Comparison of ENCODE assay signal across 13 cellular contexts in the genomic region with DNA sequence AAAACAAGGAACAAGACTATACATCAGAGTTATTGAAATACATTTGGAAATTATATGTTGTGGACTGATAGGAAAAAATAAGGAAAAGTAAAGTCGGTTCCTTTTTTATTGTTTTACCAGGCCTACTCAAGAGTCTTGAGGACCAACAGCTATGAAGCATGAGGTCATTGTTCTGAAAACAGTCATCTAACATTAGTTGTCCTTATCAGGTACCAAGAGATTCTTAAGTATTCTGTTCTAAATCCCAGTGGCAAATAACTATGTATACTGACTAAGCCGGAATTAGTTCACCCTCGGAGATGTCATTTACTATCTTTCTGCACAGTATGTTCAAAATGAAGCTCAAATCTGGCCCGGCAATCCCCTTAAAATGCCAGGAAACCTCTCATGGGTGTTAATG. TPM values are rescaled to one million over a fixed set of nuclear protein-coding genes. Genes with fewer than 3 reads are reported as not detected.
DNase-seq lines count a peak whose midpoint lies in the region; ATAC-seq, FAIRE-seq and TF ChIP-seq lines count a peak whose summit lies in the region.
"Had no signal": no experiment of that assay in that cellular context is flagged by ENCODE, and none has a peak within 500 bp of the region (broad histone marks: within the 10 kb centered on the region; RNA-seq: fewer than 3 reads in every experiment).

No MANE protein-coding gene starts in this region.

- peak overlapping the region; percentile 91 for H3K4me2 ChIP-seq in osteoblast (ENCODE audit: insufficient read depth, low read length)
- H3K4me2 ChIP-seq: BLaER1 treated with 17β-estradiol and CSF1 and Interleukin-3, amounts not matched to agents 10 nM and 100 nM had no signal

- peaks cover 3% of the 10 kb centered on the region; the same call in 1 of the 2 replicates for H3K27me3 Mint-ChIP-seq in WTC11 (ENCODE audit: low read depth)
- H3K27me3 Mint-ChIP-seq: stimulated activated memory B cell treated with anti-CD40 and anti-IgM and Interleukin-4, amounts not matched to agents 10 μg/mL and 1 μg/mL and 100 μg/mL, for 72 hours had no signal

- H3K4me3 Mint-ChIP-seq in WTC11 = peak overlapping the region; percentile 89
- H3K4me3 Mint-ChIP-seq: stimulated activated memory B cell treated with anti-CD40 and anti-IgM and Interleukin-4, amounts not matched to agents 10 μg/mL and 1 μg/mL and 100 μg/mL, for 72 hours had no signal

- peak overlapping the region; percentile 73 for H3K27ac ChIP-seq in osteoblast (ENCODE audit: low read depth, low read length)
- H3K27ac ChIP-seq: BLaER1 treated with 17β-estradiol and CSF1 and Interleukin-3, amounts not matched to agents 10 nM and 100 nM had no signal

- no peak overlapping the region for H3K27ac Mint-ChIP-seq in WTC11
- H3K27ac Mint-ChIP-seq: brain; stimulated activated memory B cell treated with anti-CD40 and anti-IgM and Interleukin-4, amounts not matched to agents 10 μg/mL and 1 μg/mL and 100 μg/mL, for 72 hours had no signal

- DNase-seq in AG08395 (ENCODE audit: low spot score) (peak; percentile 1), WTC11 (ENCODE audit: low spot score) (no peak), hepatic stellate cell (ENCODE audit: low spot score) (peak; percentile 8), osteoblast (ENCODE audit: insufficient read length, low spot score, missing footprints) (no peak), RCC 7860 (ENCODE audit: low spot score) (no peak), sciatic nerve (ENCODE audit: low spot score) (no peak), NCI-H2081 (lab: John Stamatoyannopoulos, UW) (no peak)
- DNase-seq: NCI-H345 had no signal

- H3K36me3 ChIP-seq in osteoblast (ENCODE audit: insufficient read depth, low read length) = no peaks in the 10 kb centered on the region
- H3K36me3 ChIP-seq: BLaER1 treated with 17β-estradiol and CSF1 and Interleukin-3, amounts not matched to agents 10 nM and 100 nM had no signal

- H3K9me3 Mint-ChIP-seq in WTC11 = no peaks in the 10 kb centered on the region

- peaks cover 11% of the 10 kb centered on the region for H3K4me1 ChIP-seq in osteoblast (ENCODE audit: insufficient read depth, low read length)
- H3K4me1 ChIP-seq: BLaER1 treated with 17β-estradiol and CSF1 and Interleukin-3, amounts not matched to agents 10 nM and 100 nM had no signal

- H3K27me3 ChIP-seq in osteoblast (ENCODE audit: insufficient read depth, low read length) = no peaks in the 10 kb centered on the region
- H3K27me3 ChIP-seq: BLaER1 treated with 17β-estradiol and CSF1 and Interleukin-3, amounts not matched to agents 10 nM and 100 nM had no signal

- peak overlapping the region; percentile 94 for H2AFZ ChIP-seq in osteoblast (ENCODE audit: low read length)

- FAIRE-seq in RCC 7860 (lab: Jason Lieb, UNC) = no peak

- CTCF ChIA-PET in WTC11 (lab: Charles Lee) = no interaction called here

- POLR2A ChIA-PET in WTC11 (lab: Charles Lee) = no interaction called here

- H3K9me3 ChIP-seq in osteoblast (ENCODE audit: low read depth, low read length) = no peaks in the 10 kb centered on the region

- H4K20me1 ChIP-seq in osteoblast (ENCODE audit: insufficient read depth, low read length) = no peaks in the 10 kb centered on the region
- H4K20me1 ChIP-seq: BLaER1 treated with 17β-estradiol and CSF1 and Interleukin-3, amounts not matched to agents 10 nM and 100 nM had no signal

- peaks cover 33% of the 10 kb centered on the region for H3K79me2 ChIP-seq in osteoblast (ENCODE audit: insufficient read depth, low read length)

- no peaks in the 10 kb centered on the region for H3K36me3 Mint-ChIP-seq in WTC11
- H3K36me3 Mint-ChIP-seq: brain; stimulated activated memory B cell treated with anti-CD40 and anti-IgM and Interleukin-4, amounts not matched to agents 10 μg/mL and 1 μg/mL and 100 μg/mL, for 72 hours had no signal

- TF ChIP-seq CTCF in WTC11 (IDR thresholded peaks at IDR 0.05) (no peak), osteoblast (IDR thresholded peaks at IDR 0.05; ENCODE audit: extremely low read depth, low read depth, low read length) (no peak)

- no peak for ATAC-seq in WTC11
- ATAC-seq in sciatic nerve = no peak
- ATAC-seq in GM18498 (IDR thresholded peaks at IDR 0.05; ENCODE audit: unreplicated experiment) = no peak

- peaks cover 16% of the 10 kb centered on the region for H3K4me1 Mint-ChIP-seq in WTC11
- H3K4me1 Mint-ChIP-seq: brain; stimulated activated memory B cell treated with anti-CD40 and anti-IgM and Interleukin-4, amounts not matched to agents 10 μg/mL and 1 μg/mL and 100 μg/mL, for 72 hours had no signal

- intact Hi-C loops in sciatic nerve (cut with DNase I) = no loop called here

- peak overlapping the region; percentile 83 for H3K4me3 ChIP-seq in osteoblast (ENCODE audit: insufficient read depth, low read length)
- H3K4me3 ChIP-seq: BLaER1 treated with 17β-estradiol and CSF1 and Interleukin-3, amounts not matched to agents 10 nM and 100 nM had no signal

TF ChIP-seq in WTC11, 78 proteins besides CTCF, POLR2A, EP300 and RAD21 (continues in another document):
- TF ChIP-seq GABPB1 (CRISPR knock-in tag; IDR thresholded peaks at IDR 0.05) (no peak), NFE2L1 (CRISPR knock-in tag; IDR thresholded peaks at IDR 0.05) (no peak), ZNF263 (CRISPR knock-in tag; IDR thresholded peaks at IDR 0.05; ENCODE audit: low read depth) (no peak), KAT7 (CRISPR knock-in tag; IDR thresholded peaks at IDR 0.05; ENCODE audit: borderline replicate concordance) (no peak), HMGA2 (CRISPR knock-in tag; IDR thresholded peaks at IDR 0.05) (no peak), NFATC4 (CRISPR knock-in tag; IDR thresholded peaks at IDR 0.05) (no peak), ELF4 (CRISPR knock-in tag; IDR thresholded peaks at IDR 0.05; ENCODE audit: low read depth) (no peak), PRRX2 (CRISPR knock-in tag; IDR thresholded peaks at IDR 0.05) (no peak), ZBTB21 (CRISPR knock-in tag; IDR thresholded peaks at IDR 0.05; ENCODE audit: borderline replicate concordance) (no peak)
- TF ChIP-seq, protein P1, sequence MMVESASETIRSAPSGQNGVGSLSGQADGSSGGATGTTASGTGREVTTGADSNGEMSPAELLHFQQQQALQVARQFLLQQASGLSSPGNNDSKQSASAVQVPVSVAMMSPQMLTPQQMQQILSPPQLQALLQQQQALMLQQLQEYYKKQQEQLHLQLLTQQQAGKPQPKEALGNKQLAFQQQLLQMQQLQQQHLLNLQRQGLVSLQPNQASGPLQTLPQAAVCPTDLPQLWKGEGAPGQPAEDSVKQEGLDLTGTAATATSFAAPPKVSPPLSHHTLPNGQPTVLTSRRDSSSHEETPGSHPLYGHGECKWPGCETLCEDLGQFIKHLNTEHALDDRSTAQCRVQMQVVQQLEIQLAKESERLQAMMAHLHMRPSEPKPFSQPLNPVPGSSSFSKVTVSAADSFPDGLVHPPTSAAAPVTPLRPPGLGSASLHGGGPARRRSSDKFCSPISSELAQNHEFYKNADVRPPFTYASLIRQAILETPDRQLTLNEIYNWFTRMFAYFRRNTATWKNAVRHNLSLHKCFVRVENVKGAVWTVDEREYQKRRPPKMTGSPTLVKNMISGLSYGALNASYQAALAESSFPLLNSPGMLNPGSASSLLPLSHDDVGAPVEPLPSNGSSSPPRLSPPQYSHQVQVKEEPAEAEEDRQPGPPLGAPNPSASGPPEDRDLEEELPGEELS (CRISPR knock-in tag; IDR thresholded peaks at IDR 0.05) = no peak
- TF ChIP-seq, protein P2, sequence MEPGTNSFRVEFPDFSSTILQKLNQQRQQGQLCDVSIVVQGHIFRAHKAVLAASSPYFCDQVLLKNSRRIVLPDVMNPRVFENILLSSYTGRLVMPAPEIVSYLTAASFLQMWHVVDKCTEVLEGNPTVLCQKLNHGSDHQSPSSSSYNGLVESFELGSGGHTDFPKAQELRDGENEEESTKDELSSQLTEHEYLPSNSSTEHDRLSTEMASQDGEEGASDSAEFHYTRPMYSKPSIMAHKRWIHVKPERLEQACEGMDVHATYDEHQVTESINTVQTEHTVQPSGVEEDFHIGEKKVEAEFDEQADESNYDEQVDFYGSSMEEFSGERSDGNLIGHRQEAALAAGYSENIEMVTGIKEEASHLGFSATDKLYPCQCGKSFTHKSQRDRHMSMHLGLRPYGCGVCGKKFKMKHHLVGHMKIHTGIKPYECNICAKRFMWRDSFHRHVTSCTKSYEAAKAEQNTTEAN (CRISPR knock-in tag; IDR thresholded peaks at IDR 0.05) = no peak
- TF ChIP-seq, protein P3, sequence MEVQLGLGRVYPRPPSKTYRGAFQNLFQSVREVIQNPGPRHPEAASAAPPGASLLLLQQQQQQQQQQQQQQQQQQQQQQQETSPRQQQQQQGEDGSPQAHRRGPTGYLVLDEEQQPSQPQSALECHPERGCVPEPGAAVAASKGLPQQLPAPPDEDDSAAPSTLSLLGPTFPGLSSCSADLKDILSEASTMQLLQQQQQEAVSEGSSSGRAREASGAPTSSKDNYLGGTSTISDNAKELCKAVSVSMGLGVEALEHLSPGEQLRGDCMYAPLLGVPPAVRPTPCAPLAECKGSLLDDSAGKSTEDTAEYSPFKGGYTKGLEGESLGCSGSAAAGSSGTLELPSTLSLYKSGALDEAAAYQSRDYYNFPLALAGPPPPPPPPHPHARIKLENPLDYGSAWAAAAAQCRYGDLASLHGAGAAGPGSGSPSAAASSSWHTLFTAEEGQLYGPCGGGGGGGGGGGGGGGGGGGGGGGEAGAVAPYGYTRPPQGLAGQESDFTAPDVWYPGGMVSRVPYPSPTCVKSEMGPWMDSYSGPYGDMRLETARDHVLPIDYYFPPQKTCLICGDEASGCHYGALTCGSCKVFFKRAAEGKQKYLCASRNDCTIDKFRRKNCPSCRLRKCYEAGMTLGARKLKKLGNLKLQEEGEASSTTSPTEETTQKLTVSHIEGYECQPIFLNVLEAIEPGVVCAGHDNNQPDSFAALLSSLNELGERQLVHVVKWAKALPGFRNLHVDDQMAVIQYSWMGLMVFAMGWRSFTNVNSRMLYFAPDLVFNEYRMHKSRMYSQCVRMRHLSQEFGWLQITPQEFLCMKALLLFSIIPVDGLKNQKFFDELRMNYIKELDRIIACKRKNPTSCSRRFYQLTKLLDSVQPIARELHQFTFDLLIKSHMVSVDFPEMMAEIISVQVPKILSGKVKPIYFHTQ (CRISPR knock-in tag; IDR thresholded peaks at IDR 0.05) = no peak
- TF ChIP-seq, protein P4, sequence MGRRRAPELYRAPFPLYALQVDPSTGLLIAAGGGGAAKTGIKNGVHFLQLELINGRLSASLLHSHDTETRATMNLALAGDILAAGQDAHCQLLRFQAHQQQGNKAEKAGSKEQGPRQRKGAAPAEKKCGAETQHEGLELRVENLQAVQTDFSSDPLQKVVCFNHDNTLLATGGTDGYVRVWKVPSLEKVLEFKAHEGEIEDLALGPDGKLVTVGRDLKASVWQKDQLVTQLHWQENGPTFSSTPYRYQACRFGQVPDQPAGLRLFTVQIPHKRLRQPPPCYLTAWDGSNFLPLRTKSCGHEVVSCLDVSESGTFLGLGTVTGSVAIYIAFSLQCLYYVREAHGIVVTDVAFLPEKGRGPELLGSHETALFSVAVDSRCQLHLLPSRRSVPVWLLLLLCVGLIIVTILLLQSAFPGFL (CRISPR knock-in tag; IDR thresholded peaks at IDR 0.05; ENCODE audit: borderline replicate concordance) = no peak

RNA-seq across cellular contexts. Expression of a gene that starts 0.6 kb away (rescaled TPM):
- total RNA-seq in WTC11 (2021) (0.37 to 1.4 TPM (median 0.50 TPM) in 3 replicates), osteoblast (16.6 and 23.6 TPM in 2 replicates), sciatic nerve (50.1 TPM)
- total RNA-seq: activated CD8-positive, alpha-beta memory T cell treated with anti-CD3 and anti-CD28 coated beads for 36 hours had no signal

Comparison
In these comparisons a context has a peak if more than half of its experiments do, and no peak if none do; other contexts are left out.
1. DNase-seq: peak in AG08395 (single experiment) and hepatic stellate cell (single experiment); none in WTC11 (single experiment), osteoblast (single experiment), RCC 7860 (single experiment), sciatic nerve (single experiment) and NCI-H2081 (0 of 2).